In genomic region chr2:70190413-70191243, GRCh38 we compare ENCODE assay signal across 8 cellular contexts. TPM values are rescaled to one million over a fixed set of nuclear protein-coding genes. Genes with fewer than 3 reads are reported as not detected.
DNase-seq lines count a peak whose midpoint lies in the region; ATAC-seq and TF ChIP-seq lines count a peak whose summit lies in the region.

Gene C2orf42 (minus strand): TSS chr2:70191019. CDS start chr2:70181985, 9,034 bp downstream.

- no peaks in the 10 kb centered on the region; the same call in 1 of the 2 replicates for H3K36me3 Mint-ChIP-seq in HFFc6 (ENCODE audit: low read depth)
- H3K36me3 Mint-ChIP-seq in activated naive CD4-positive, alpha-beta T cell treated with anti-CD3 and anti-CD28 coated beads, Interleukin-2, amount 10 ng/mL, durations not matched to agents 7 days and 5 days, result peaks cover 4% of the 10 kb centered on the region

- H3K9ac ChIP-seq in SK-N-MC (ENCODE audit: insufficient read length), result peak within 1 kb of the TSS; percentile 87

- H3K27ac Mint-ChIP-seq in HFFc6, result peak within 1 kb of the TSS; percentile 100
- H3K27ac Mint-ChIP-seq in activated naive CD4-positive, alpha-beta T cell treated with anti-CD3 and anti-CD28 coated beads, Interleukin-2, amount 10 ng/mL, durations not matched to agents 7 days and 5 days, result peak within 1 kb of the TSS; percentile 96

- no peaks in the 10 kb centered on the region for H3K9me3 ChIP-seq in SK-N-MC (ENCODE audit: low read depth, low read length)
- no peaks in the 10 kb centered on the region for H3K9me3 ChIP-seq in gastroesophageal sphincter

- ATAC-seq in gastroesophageal sphincter, result peak; percentile 98

- H3K27ac ChIP-seq in SK-N-MC (peak within 1 kb of the TSS; percentile 79), gastroesophageal sphincter (peak within 1 kb of the TSS; percentile 84 to 97 (median 92))

- TF ChIP-seq CTCF in GM06990 (IDR thresholded peaks at IDR 0.05; ENCODE audit: insufficient read depth, low read length, poor library complexity, severe bottlenecking), result peak; percentile 15
- TF ChIP-seq CTCF in HFFc6 (IDR thresholded peaks at IDR 0.05), result no peak
- peak; percentile 24 for TF ChIP-seq CTCF in NB4 (IDR thresholded peaks at IDR 0.05; ENCODE audit: low read depth, low read length)
- peak in 1 of 4 experiments; percentile 33 for TF ChIP-seq CTCF in gastroesophageal sphincter (IDR thresholded peaks at IDR 0.05)

- H3K4me1 Mint-ChIP-seq in HFFc6 (ENCODE audit: low read depth), result peaks cover 21% of the 10 kb centered on the region
- H3K4me1 Mint-ChIP-seq in activated naive CD4-positive, alpha-beta T cell treated with anti-CD3 and anti-CD28 coated beads, Interleukin-2, amount 10 ng/mL, durations not matched to agents 7 days and 5 days, result peaks cover 21% of the 10 kb centered on the region

- H3K27me3 Mint-ChIP-seq in HFFc6 (ENCODE audit: insufficient read depth), result peaks cover 3% of the 10 kb centered on the region
- peaks cover 4% of the 10 kb centered on the region for H3K27me3 Mint-ChIP-seq in activated naive CD4-positive, alpha-beta T cell treated with anti-CD3 and anti-CD28 coated beads, Interleukin-2, amount 10 ng/mL, durations not matched to agents 7 days and 5 days

- peaks cover 0 to 11% (median 0%) of the 10 kb centered on the region in 3 donors for H3K4me1 ChIP-seq in gastroesophageal sphincter

- H3K9me3 Mint-ChIP-seq in HFFc6, result no peaks in the 10 kb centered on the region
- no peaks in the 10 kb centered on the region for H3K9me3 Mint-ChIP-seq in activated naive CD4-positive, alpha-beta T cell treated with anti-CD3 and anti-CD28 coated beads, Interleukin-2, amount 10 ng/mL, durations not matched to agents 7 days and 5 days

- H3K27me3 ChIP-seq in GM06990 (replicated peaks; ENCODE audit: control insufficient read depth, insufficient read depth, low read length), result no peaks in the 10 kb centered on the region
- H3K27me3 ChIP-seq in gastroesophageal sphincter, result no peaks in the 10 kb centered on the region

- TF ChIP-seq POLR2A in NB4 (IDR thresholded peaks at IDR 0.05; ENCODE audit: extremely low read depth, insufficient read length) (peak; percentile 94), gastroesophageal sphincter (IDR thresholded peaks at IDR 0.05) (peak; percentile 98 to 99)

- H3K4me3 Mint-ChIP-seq in HFFc6, result peak within 1 kb of the TSS; percentile 93
- H3K4me3 Mint-ChIP-seq in activated naive CD4-positive, alpha-beta T cell treated with anti-CD3 and anti-CD28 coated beads, Interleukin-2, amount 10 ng/mL, durations not matched to agents 7 days and 5 days, result peak within 1 kb of the TSS; percentile 87

- CTCF ChIA-PET in activated naive CD4-positive, alpha-beta T cell treated with anti-CD3 and anti-CD28 coated beads, Interleukin-2, amount 10 ng/mL, durations not matched to agents 7 days and 5 days (lab: Charles Lee), result interaction anchor here (0.9 to 1.6 kb wide), 7 partner anchors 33 to 466 kb away, joined by 3 to 5 read pairs (median 3); no protein-coding TSS in a partner anchor

- H3K36me3 ChIP-seq in GM06990 (ENCODE audit: control insufficient read depth, insufficient read depth, low read length), result no peaks in the 10 kb centered on the region
- H3K36me3 ChIP-seq in SK-N-MC (ENCODE audit: insufficient read depth, low read length), result no peaks in the 10 kb centered on the region
- no peaks in the 10 kb centered on the region for H3K36me3 ChIP-seq in gastroesophageal sphincter

- 0% methylated on average over 14 to 21 of the region's 61 CpGs for WGBS in gastroesophageal sphincter (ENCODE audit: low coverage in 1 of 2), 2 donors

- peak within 1 kb of the TSS; percentile 75 for H3K4me3 ChIP-seq in GM06990 (replicated peaks; ENCODE audit: low read depth, low read length)
- H3K4me3 ChIP-seq in NB4 (ENCODE audit: low read depth, low read length), result peak within 1 kb of the TSS; percentile 91
- H3K4me3 ChIP-seq in SK-N-MC, result peak within 1 kb of the TSS; percentile 92
- H3K4me3 ChIP-seq in gastroesophageal sphincter, result peak within 1 kb of the TSS; percentile 66 to 74

- TF ChIP-seq EP300 in gastroesophageal sphincter (IDR thresholded peaks at IDR 0.05), result no peak

- peak; percentile 98 for DNase-seq in GM06990 (ENCODE audit: extremely low read depth, insufficient read length)
- peak; percentile 96 for DNase-seq in HFFc6
- DNase-seq in NB4 (ENCODE audit: low read depth), result peak; percentile 99
- DNase-seq in SK-N-MC (ENCODE audit: low read depth, low spot score), result peak; percentile 94
- DNase-seq in activated naive CD4-positive, alpha-beta T cell treated with anti-CD3 and anti-CD28 coated beads, Interleukin-2, amount 10 ng/mL, durations not matched to agents 7 days and 5 days, result peak; percentile 97
- DNase-seq in non-pigmented ciliary epithelial cell (ENCODE audit: low read depth), result peak; percentile 89
- DNase-seq in superior temporal gyrus (ENCODE audit: extremely low spot score), result peak; percentile 99

RNA-seq across cellular contexts. Expression of gene C2orf42, which starts in this region (rescaled TPM):
- total RNA-seq in HFFc6 (2021; fragmentation: NEBNext Ultra II Directional; extraction: Animal tissue kit (Norgen Biotek cat#: 25700)), result 10 to 100 TPM; 10.0 to 17.8 (median 14.7) TPM
- 10 to 100 TPM; 17.5 to 32.1 (median 23.2) TPM for total RNA-seq in gastroesophageal sphincter

Comparison
In these comparisons a context has a peak if more than half of its experiments do, and no peak if none do; other contexts are left out.
1. Peak in every context shown above with its lines: DNase-seq, ATAC-seq, H3K4me3 ChIP-seq and H3K27ac ChIP-seq.